10 cellular contexts compared by ENCODE assay signal in genomic region chr19:10295847-10296591, GRCh38. TPM values are rescaled to one million over a fixed set of nuclear protein-coding genes. Genes with fewer than 3 reads are reported as not detected.
DNase-seq lines count a peak whose midpoint lies in the region; ATAC-seq and TF ChIP-seq lines count a peak whose summit lies in the region.
"Had no signal": no experiment of that assay in that cellular context is flagged by ENCODE, and none has a peak within 500 bp of the region (broad histone marks: within the 10 kb centered on the region; RNA-seq: fewer than 3 reads in every experiment).

No MANE protein-coding gene starts in this region.

- H3K27ac ChIP-seq in iPS-20b (ENCODE audit: low read length) (no peak overlapping the region), body of pancreas (no peak overlapping the region)
- H3K27ac ChIP-seq: ovary had no signal

- DNase-seq in activated CD8-positive, alpha-beta memory T cell treated with anti-CD3 and anti-CD28 coated beads, Interleukin-2, amount 50 U/mL, for 48 hours, result peak; percentile 51
- no peak for DNase-seq in activated CD8-positive, alpha-beta memory T cell treated with anti-CD3 and anti-CD28 coated beads for 24 hours
- DNase-seq in activated CD4-positive, alpha-beta memory T cell treated with anti-CD3 and anti-CD28 coated beads for 36 hours, result no peak
- DNase-seq in body of pancreas, result no peak
- DNase-seq in hepatic stellate cell (ENCODE audit: low spot score), result no peak
- DNase-seq in activated CD4-positive, alpha-beta T cell treated with anti-CD3 and anti-CD28 coated beads, Interleukin-2, amount 50 U/mL, for 1 hour, result no peak

- H3K9me3 ChIP-seq in iPS-20b (ENCODE audit: insufficient read depth, low read depth, low read length), result no peaks in the 10 kb centered on the region
- no peaks in the 10 kb centered on the region for H3K9me3 ChIP-seq in body of pancreas
- H3K9me3 ChIP-seq: ovary had no signal

- peaks cover 47% of the 10 kb centered on the region for H3K27me3 Mint-ChIP-seq in activated CD4-positive, alpha-beta memory T cell treated with anti-CD3 and anti-CD28 coated beads for 36 hours
- H3K27me3 Mint-ChIP-seq in stimulated activated memory B cell treated with anti-CD40 and anti-IgM and Interleukin-4, amounts not matched to agents 10 μg/mL and 1 μg/mL and 100 μg/mL, for 72 hours, result peaks cover 47% of the 10 kb centered on the region

- no peaks in the 10 kb centered on the region for H3K9me3 Mint-ChIP-seq in activated CD4-positive, alpha-beta memory T cell treated with anti-CD3 and anti-CD28 coated beads for 36 hours
- H3K9me3 Mint-ChIP-seq in stimulated activated memory B cell treated with anti-CD40 and anti-IgM and Interleukin-4, amounts not matched to agents 10 μg/mL and 1 μg/mL and 100 μg/mL, for 72 hours, result peaks cover 3% of the 10 kb centered on the region

- POLR2A ChIA-PET in activated CD4-positive, alpha-beta memory T cell treated with anti-CD3 and anti-CD28 coated beads for 36 hours (lab: Charles Lee), result interaction anchor here (0.5 kb wide), 1 partner anchor 22 kb away, joined by 6 read pairs; no protein-coding TSS in a partner anchor

- H3K4me3 ChIP-seq in iPS-20b (ENCODE audit: low read length), result peak overlapping the region; percentile 49; the same call in 1 of the 2 replicates
- H3K4me3 ChIP-seq in body of pancreas, result no peak overlapping the region
- H3K4me3 ChIP-seq: ovary had no signal

- H3K4me1 Mint-ChIP-seq in activated CD4-positive, alpha-beta memory T cell treated with anti-CD3 and anti-CD28 coated beads for 36 hours (ENCODE audit: low read depth), result peaks cover 34% of the 10 kb centered on the region
- peaks cover 41% of the 10 kb centered on the region for H3K4me1 Mint-ChIP-seq in stimulated activated memory B cell treated with anti-CD40 and anti-IgM and Interleukin-4, amounts not matched to agents 10 μg/mL and 1 μg/mL and 100 μg/mL, for 72 hours

- no peak for TF ChIP-seq POLR2A in body of pancreas (IDR thresholded peaks at IDR 0.05)

- H3K4me1 ChIP-seq in iPS-20b (ENCODE audit: insufficient read depth, low read length) (peaks cover 5% of the 10 kb centered on the region; the same call in 1 of the 2 replicates), body of pancreas (peaks cover 35% of the 10 kb centered on the region)

- TF ChIP-seq CTCF in body of pancreas (IDR thresholded peaks at IDR 0.05), result no peak

- no peak for ATAC-seq in stimulated activated memory B cell treated with anti-CD40 and anti-IgM and Interleukin-4, amounts not matched to agents 10 μg/mL and 1 μg/mL and 100 μg/mL, for 72 hours
- ATAC-seq in body of pancreas, result no peak

- WGBS in body of pancreas, 2 donors, result 7 to 9% methylated on average over 11 to 58 of the region's 58 CpGs

- no peaks in the 10 kb centered on the region for H3K36me3 ChIP-seq in iPS-20b (ENCODE audit: insufficient read depth, low read depth, low read length)
- H3K36me3 ChIP-seq in body of pancreas (replicated peaks in 1 of 2; ENCODE audit: insufficient read depth in 1 of 2, low read depth in 2 of 2), result no peaks in the 10 kb centered on the region
- H3K36me3 ChIP-seq: ovary had no signal

- H3K9ac ChIP-seq in iPS-20b (ENCODE audit: low read depth, low read length), result no peak overlapping the region

- H3K36me3 Mint-ChIP-seq in activated CD4-positive, alpha-beta memory T cell treated with anti-CD3 and anti-CD28 coated beads for 36 hours, result peaks cover 2% of the 10 kb centered on the region
- H3K36me3 Mint-ChIP-seq in stimulated activated memory B cell treated with anti-CD40 and anti-IgM and Interleukin-4, amounts not matched to agents 10 μg/mL and 1 μg/mL and 100 μg/mL, for 72 hours, result peaks cover 5% of the 10 kb centered on the region

- intact Hi-C loops in activated CD4-positive, alpha-beta memory T cell treated with anti-CD3 and anti-CD28 coated beads for 36 hours (cut with micrococcal nuclease), result no loop called here
- intact Hi-C loops in body of pancreas (cut with DNase I), result no loop called here

- H3K27me3 ChIP-seq in iPS-20b (ENCODE audit: insufficient read depth, low read length), result peaks cover 68% of the 10 kb centered on the region
- peaks cover 0 to 53% of the 10 kb centered on the region in 2 donors for H3K27me3 ChIP-seq in body of pancreas

- no peak overlapping the region for H3K27ac Mint-ChIP-seq in activated CD4-positive, alpha-beta memory T cell treated with anti-CD3 and anti-CD28 coated beads for 36 hours
- H3K27ac Mint-ChIP-seq in stimulated activated memory B cell treated with anti-CD40 and anti-IgM and Interleukin-4, amounts not matched to agents 10 μg/mL and 1 μg/mL and 100 μg/mL, for 72 hours, result peak overlapping the region; percentile 17

- CTCF ChIA-PET in activated CD4-positive, alpha-beta memory T cell treated with anti-CD3 and anti-CD28 coated beads for 36 hours (lab: Charles Lee), result interaction anchor here (1.0 to 1.6 kb wide), 3 partner anchors 10 to 92 kb away, joined by 3 to 7 read pairs (median 6); partner anchors contain the start of gene ICAM4

- H3K4me3 Mint-ChIP-seq in activated CD4-positive, alpha-beta memory T cell treated with anti-CD3 and anti-CD28 coated beads for 36 hours, result peak overlapping the region; percentile 70
- peak overlapping the region; percentile 71 for H3K4me3 Mint-ChIP-seq in stimulated activated memory B cell treated with anti-CD40 and anti-IgM and Interleukin-4, amounts not matched to agents 10 μg/mL and 1 μg/mL and 100 μg/mL, for 72 hours

RNA-seq across cellular contexts. Expression of gene ICAM5, which starts 6.3 kb away (rescaled TPM):
- total RNA-seq in activated CD4-positive, alpha-beta memory T cell treated with anti-CD3 and anti-CD28 coated beads for 36 hours, result 1 to 10 TPM; 1.1 to 1.3 TPM
- total RNA-seq in body of pancreas, result under 1 TPM in 1 of 2 donors, not detected in 1; 0.33 TPM

RNA-seq across cellular contexts. Expression of gene ICAM4, which starts 9.3 kb away (rescaled TPM):
- under 1 TPM; 0.34 to 0.59 TPM for total RNA-seq in activated CD4-positive, alpha-beta memory T cell treated with anti-CD3 and anti-CD28 coated beads for 36 hours
- under 1 TPM in 1 of 2 donors, not detected in 1; 0.26 TPM for total RNA-seq in body of pancreas
- total RNA-seq: esophagus mucosa had no signal

RNA-seq across cellular contexts. Expression of gene ZGLP1, which starts 13.6 kb away (rescaled TPM):
- total RNA-seq in activated CD4-positive, alpha-beta memory T cell treated with anti-CD3 and anti-CD28 coated beads for 36 hours, result 1 to 10 TPM in 1 of 2 experiments, under 1 TPM in 1; 0.85 to 2.0 TPM
- 1 to 10 TPM; 2.3 to 4.6 TPM for total RNA-seq in body of pancreas

RNA-seq across cellular contexts. Expression of gene FDX2, which starts 19.8 kb away (rescaled TPM):
- 10 to 100 TPM in 1 of 2 experiments, 1 to 10 TPM in 1; 9.9 to 12.2 TPM for total RNA-seq in activated CD4-positive, alpha-beta memory T cell treated with anti-CD3 and anti-CD28 coated beads for 36 hours
- total RNA-seq in body of pancreas, result 10 to 100 TPM; 11.2 to 16.8 TPM

RNA-seq across cellular contexts. Expression of gene ICAM1, which starts 25.1 kb away (rescaled TPM):
- total RNA-seq in activated CD4-positive, alpha-beta memory T cell treated with anti-CD3 and anti-CD28 coated beads for 36 hours, result 10 to 100 TPM; 45.2 to 46.4 TPM
- total RNA-seq in body of pancreas, result 10 to 100 TPM in 1 of 2 donors, 1 to 10 TPM in 1; 7.3 to 68.9 TPM
